2 cellular contexts compared by ENCODE assay signal in genomic region chr1:67889940-67890567, GRCh38.
TF ChIP-seq lines count a peak whose summit lies in the region.

No MANE protein-coding gene starts in this region.

TF ChIP-seq in IMR-90, 13 proteins besides CTCF, POLR2A, EP300 and RAD21:
- TF ChIP-seq MAZ (IDR thresholded peaks at IDR 0.05; ENCODE audit: borderline replicate concordance, low read depth, low read length) (no peak), ELK1 (IDR thresholded peaks at IDR 0.05; ENCODE audit: borderline replicate concordance, low read depth, low read length) (no peak), CHD1 (IDR thresholded peaks at IDR 0.05; ENCODE audit: low read depth, low read length) (no peak), RCOR1 (IDR thresholded peaks at IDR 0.05; ENCODE audit: insufficient replicate concordance, low read length) (no peak), NFE2L2 (IDR thresholded peaks at IDR 0.05; ENCODE audit: low read depth, low read length) (peak; percentile 16; the same call in 1 of the 2 replicates), USF2 (IDR thresholded peaks at IDR 0.05; ENCODE audit: low read depth, low read length) (no peak), MAFK (IDR thresholded peaks at IDR 0.05; ENCODE audit: low read depth, low read length) (no peak), BHLHE40 (IDR thresholded peaks at IDR 0.05; ENCODE audit: low read depth, low read length) (peak; percentile 51; the same call in 1 of the 2 replicates), CEBPB (IDR thresholded peaks at IDR 0.05; ENCODE audit: low read depth, low read length) (peak; percentile 29; the same call in 1 of the 2 replicates), SMC3 (IDR thresholded peaks at IDR 0.05; ENCODE audit: low read depth, low read length) (no peak), FOS (IDR thresholded peaks at IDR 0.05; ENCODE audit: low read depth, low read length) (peak; percentile 96), RFX5 (IDR thresholded peaks at IDR 0.05; ENCODE audit: low read depth, low read length) (no peak), MXI1 (IDR thresholded peaks at IDR 0.05; ENCODE audit: borderline replicate concordance, low read depth, low read length) (no peak)
TF ChIP-seq in IMR-90: peak in this region for 4.

TF ChIP-seq in GM12878, 131 proteins besides CTCF, POLR2A, EP300 and RAD21:
- TF ChIP-seq IKZF1 (conservative IDR thresholded peaks at IDR 0.05) (0 out of 2 replicates have a peak, but pooled peaks have one; percentile 24), ATF7 (IDR thresholded peaks at IDR 0.05; ENCODE audit: low read depth) (peak; percentile 60), POLR2AphosphoS2 (IDR thresholded peaks at IDR 0.05; ENCODE audit: low read depth, low read length) (no peak), TCF3 (IDR thresholded peaks at IDR 0.05; ENCODE audit: borderline replicate concordance, insufficient read depth, low read depth, low read length) (no peak), IKZF2 (IDR thresholded peaks at IDR 0.05) (peak in 1 of 2 experiments; percentile 18; a peak in 1 of 4 replicates)
